16 cellular contexts compared by ENCODE assay signal in the genomic region with DNA sequence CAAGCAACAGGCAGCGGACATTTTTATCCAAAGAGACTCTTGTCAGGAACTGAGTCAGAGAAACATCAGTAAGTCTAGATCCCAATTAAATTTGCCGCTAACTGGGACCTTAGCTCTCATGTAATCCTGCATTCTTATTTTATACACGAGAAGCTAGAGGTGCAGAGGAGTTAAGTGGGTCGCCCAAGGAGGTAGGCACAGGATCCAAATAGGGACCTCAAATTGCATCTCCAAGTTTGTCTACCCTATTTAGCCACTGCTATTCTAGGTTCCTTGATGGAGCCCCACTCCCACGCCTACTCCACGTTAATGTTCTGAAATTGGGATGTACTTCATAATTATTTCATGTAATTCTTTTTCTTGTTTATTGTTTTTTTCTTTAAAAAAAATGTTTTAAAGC. TPM values are rescaled to one million over a fixed set of nuclear protein-coding genes. Genes with fewer than 3 reads are reported as not detected.
DNase-seq lines count a peak whose midpoint lies in the region; ATAC-seq and TF ChIP-seq lines count a peak whose summit lies in the region.
"Had no signal": no experiment of that assay in that cellular context is flagged by ENCODE, and none has a peak within 500 bp of the region (broad histone marks: within the 10 kb centered on the region; RNA-seq: fewer than 3 reads in every experiment).

No MANE protein-coding gene starts in this region.

- H3K36me3 ChIP-seq in uterus: no peaks in the 10 kb centered on the region
- H3K36me3 ChIP-seq: BLaER1 treated with 17β-estradiol and CSF1 and Interleukin-3, amounts not matched to agents 10 nM and 100 nM had no signal

- no peak for TF ChIP-seq POLR2A in uterus (IDR thresholded peaks at IDR 0.05)

- H3K4me3 ChIP-seq in dorsolateral prefrontal cortex (no peak overlapping the region), uterus (no peak overlapping the region)
- H3K4me3 ChIP-seq: A549; BLaER1 treated with 17β-estradiol and CSF1 and Interleukin-3, amounts not matched to agents 10 nM and 100 nM had no signal

- DNase-seq in dorsolateral prefrontal cortex (no peak), putamen (ENCODE audit: low spot score) (peak; percentile 65), uterus (no peak), MV-4-11 (lab: John Stamatoyannopoulos, UW) (no peak)
- DNase-seq: AML-193; Caco-2; Calu3; CD4-positive, alpha-beta T cell; CD8-positive, alpha-beta T cell; DMS79 treated with DMSO at 0.1 percent for 48 hours; GF-D8 had no signal

- no peak for ATAC-seq in GM21717 (IDR thresholded peaks at IDR 0.05; ENCODE audit: unreplicated experiment)
- ATAC-seq: A549; CD8-positive, alpha-beta T cell had no signal

- no peak for TF ChIP-seq CTCF in dorsolateral prefrontal cortex (IDR thresholded peaks at IDR 0.05 in 54 of 56, conservative IDR thresholded peaks at IDR 0.05 in 2 of 56; ENCODE audit: low read depth in 1 of 56, partially characterized antibody in 56 of 56)
- no peak for TF ChIP-seq CTCF in uterus (IDR thresholded peaks at IDR 0.05)

- no peaks in the 10 kb centered on the region for H3K9me3 ChIP-seq in uterus
- H3K9me3 ChIP-seq: A549, Caco-2 had no signal

- H3K27ac ChIP-seq in dorsolateral prefrontal cortex (peak overlapping the region in 38 of 59 donors; percentile 0 to 79 (median 36)), uterus (peak overlapping the region; percentile 60 to 74)
- H3K27ac ChIP-seq: 22Rv1; BLaER1 treated with 17β-estradiol and CSF1 and Interleukin-3, amounts not matched to agents 10 nM and 100 nM; C4-2B had no signal

- H3K4me1 ChIP-seq in uterus: peaks cover 3 to 8% of the 10 kb centered on the region in 2 donors
- H3K4me1 ChIP-seq: BLaER1 treated with 17β-estradiol and CSF1 and Interleukin-3, amounts not matched to agents 10 nM and 100 nM; Caco-2 had no signal

- intact Hi-C loops in dorsolateral prefrontal cortex (cut with DNase I) (no loop called here), uterus (cut with DNase I; ENCODE audit: low total_unique reads) (no loop called here)

- H3K27me3 ChIP-seq in dorsolateral prefrontal cortex (no peaks in the 10 kb centered on the region), uterus (no peaks in the 10 kb centered on the region)
- H3K27me3 ChIP-seq: BLaER1 treated with 17β-estradiol and CSF1 and Interleukin-3, amounts not matched to agents 10 nM and 100 nM had no signal

RNA-seq across cellular contexts. Expression of a gene that starts 19.9 kb away (rescaled TPM):
- total RNA-seq in dorsolateral prefrontal cortex (100 to 1,000 TPM; 145 to 347 (median 241) TPM), uterus (1 to 10 TPM; 2.4 to 7.6 (median 3.4) TPM)

Comparison
In these comparisons a context has a peak if more than half of its experiments do, and no peak if none do; other contexts are left out.
1. RNA of a gene that starts 19.9 kb away (total RNA-seq): 145 to 347 TPM in dorsolateral prefrontal cortex; 2.4 to 7.6 TPM in uterus; every median in the first group is over 10 times any median in the second.